Comparison of ENCODE assay signal across 20 cellular contexts in genomic region chr11:117187007-117187406, GRCh38. TPM values are rescaled to one million over a fixed set of nuclear protein-coding genes. Genes with fewer than 3 reads are reported as not detected.
DNase-seq lines count a peak whose midpoint lies in the region; ATAC-seq, FAIRE-seq and TF ChIP-seq lines count a peak whose summit lies in the region.
"Had no signal": no experiment of that assay in that cellular context is flagged by ENCODE, and none has a peak within 500 bp of the region (broad histone marks: within the 10 kb centered on the region; RNA-seq: fewer than 3 reads in every experiment).

No MANE protein-coding gene starts in this region.

- peaks cover 3% of the 10 kb centered on the region for H3K4me1 Mint-ChIP-seq in astrocyte (ENCODE audit: low read depth, unreplicated experiment)
- H3K4me1 Mint-ChIP-seq in type B pancreatic cell (ENCODE audit: unreplicated experiment): peaks cover 10% of the 10 kb centered on the region

- peak; percentile 7 for DNase-seq in Right ventricle myocardium inferior (ENCODE audit: missing footprints)
- DNase-seq in left ventricle myocardium inferior: no peak
- DNase-seq in astrocyte (ENCODE audit: low read depth): no peak
- peak; percentile 53 for DNase-seq in type B pancreatic cell (ENCODE audit: extremely low spot score, unreplicated experiment)
- no peak for DNase-seq in activated naive CD4-positive, alpha-beta T cell treated with Interleukin-2 at 50 U/mL for 16 hours
- DNase-seq in prostate gland (ENCODE audit: low spot score): no peak
- no peak for DNase-seq in globus pallidus (ENCODE audit: low spot score)
- DNase-seq: activated CD4-positive, alpha-beta T cell treated with anti-CD3 and anti-CD28 coated beads for 1 hour; Caco-2; cerebellar nuclear complex; foreskin melanocyte; KBM-7; mesenchymal stem cell; NCI-H1048; NCI-H2171; stimulated activated naive CD4-positive, alpha-beta T cell treated with Interleukin-2 at 50 U/mL for 16 hours; T-helper 2 cell had no signal

- H3K27ac Mint-ChIP-seq in astrocyte (ENCODE audit: unreplicated experiment): peak overlapping the region; percentile 41
- H3K27ac Mint-ChIP-seq in type B pancreatic cell: no peak overlapping the region

- H2AFZ ChIP-seq in astrocyte (ENCODE audit: low read depth, low read length): no peak overlapping the region

- no peak for TF ChIP-seq CTCF in left ventricle myocardium inferior (IDR thresholded peaks at IDR 0.05; ENCODE audit: borderline replicate concordance)
- no peak for TF ChIP-seq CTCF in astrocyte (IDR thresholded peaks at IDR 0.05; ENCODE audit: insufficient read depth, low read depth, low read length)
- no peak for TF ChIP-seq CTCF in type B pancreatic cell (conservative IDR thresholded peaks at IDR 0.05)
- no peak for TF ChIP-seq CTCF in prostate gland (IDR thresholded peaks at IDR 0.05)

- H3K79me2 ChIP-seq in astrocyte (ENCODE audit: insufficient read depth, low read length): no peaks in the 10 kb centered on the region

- H3K27me3 Mint-ChIP-seq in astrocyte (ENCODE audit: low read depth, unreplicated experiment) (no peaks in the 10 kb centered on the region), type B pancreatic cell (no peaks in the 10 kb centered on the region)

- TF ChIP-seq POLR2A in prostate gland (IDR thresholded peaks at IDR 0.05): no peak

- peaks cover 34% of the 10 kb centered on the region for H3K36me3 Mint-ChIP-seq in astrocyte (ENCODE audit: low read depth, unreplicated experiment)
- H3K36me3 Mint-ChIP-seq in type B pancreatic cell: peaks cover 23% of the 10 kb centered on the region

- H3K9me3 Mint-ChIP-seq in astrocyte (ENCODE audit: unreplicated experiment) (no peaks in the 10 kb centered on the region), type B pancreatic cell (no peaks in the 10 kb centered on the region)

- H3K27ac ChIP-seq in left ventricle myocardium inferior (replicated peaks) (no peak overlapping the region), astrocyte (ENCODE audit: low read depth, low read length) (no peak overlapping the region), prostate gland (peak overlapping the region in 1 of 2 donors; percentile 98)

- H3K9ac ChIP-seq in astrocyte (ENCODE audit: low read length) (no peak overlapping the region), mucosa of stomach (ENCODE audit: low read length) (peak overlapping the region; percentile 48)

- H3K27me3 ChIP-seq in left ventricle myocardium inferior (ENCODE audit: low read depth) (no peaks in the 10 kb centered on the region), astrocyte (ENCODE audit: insufficient read depth, low read length) (no peaks in the 10 kb centered on the region), mucosa of stomach (ENCODE audit: control insufficient read depth, insufficient read depth, low read length) (no peaks in the 10 kb centered on the region), prostate gland (replicated peaks; ENCODE audit: insufficient read depth) (no peaks in the 10 kb centered on the region)

- H3K9me3 ChIP-seq in left ventricle myocardium inferior (replicated peaks) (no peaks in the 10 kb centered on the region), astrocyte (ENCODE audit: insufficient read depth, low read depth, low read length) (no peaks in the 10 kb centered on the region), mucosa of stomach (ENCODE audit: control insufficient read depth, low read length) (no peaks in the 10 kb centered on the region), prostate gland (no peaks in the 10 kb centered on the region)
- H3K9me3 ChIP-seq: Caco-2 had no signal

- no peaks in the 10 kb centered on the region for H4K20me1 ChIP-seq in astrocyte (ENCODE audit: insufficient read depth, low read length)

- H3K36me3 ChIP-seq in left ventricle myocardium inferior: peaks cover 88% of the 10 kb centered on the region
- H3K36me3 ChIP-seq in astrocyte (ENCODE audit: insufficient read depth, low read length): peaks cover 18% of the 10 kb centered on the region
- H3K36me3 ChIP-seq in mucosa of stomach (ENCODE audit: control insufficient read depth, insufficient read depth, low read length): peaks cover 29% of the 10 kb centered on the region
- peaks cover 14 to 29% of the 10 kb centered on the region in 2 donors for H3K36me3 ChIP-seq in prostate gland

- H3K4me3 Mint-ChIP-seq in astrocyte (ENCODE audit: unreplicated experiment): peak overlapping the region; percentile 20
- H3K4me3 Mint-ChIP-seq in type B pancreatic cell: no peak overlapping the region

- FAIRE-seq in astrocyte (lab: Jason Lieb, UNC): no peak
- FAIRE-seq: endothelial cell of umbilical vein, urothelium cell line had no signal

- H3K4me3 ChIP-seq in left ventricle myocardium inferior (no peak overlapping the region), astrocyte (ENCODE audit: insufficient read depth, low read depth, low read length) (no peak overlapping the region), mucosa of stomach (ENCODE audit: low read length) (no peak overlapping the region), prostate gland (no peak overlapping the region)

- no peak overlapping the region for H3K4me2 ChIP-seq in astrocyte (ENCODE audit: low read length)

- no peaks in the 10 kb centered on the region for H3K4me1 ChIP-seq in left ventricle myocardium inferior
- H3K4me1 ChIP-seq in astrocyte (ENCODE audit: insufficient read depth, low read length): no peaks in the 10 kb centered on the region
- peaks cover 68% of the 10 kb centered on the region for H3K4me1 ChIP-seq in mucosa of stomach (ENCODE audit: control insufficient read depth, insufficient read depth, low read length)
- peaks cover 5% of the 10 kb centered on the region for H3K4me1 ChIP-seq in prostate gland (replicated peaks)

- ATAC-seq in Right ventricle myocardium inferior: no peak

- WGBS in prostate gland: 62% methylated on average over 6 of the region's 6 CpGs

- intact Hi-C loops in Right ventricle myocardium inferior (cut with DNase I) (no loop called here), left ventricle myocardium inferior (cut with micrococcal nuclease) (no loop called here), prostate gland (cut with DNase I) (no loop called here)

RNA-seq across cellular contexts. Expression of gene SIDT2, which starts 8.5 kb away (rescaled TPM):
- total RNA-seq in Right ventricle myocardium inferior (26.1 TPM), left ventricle myocardium inferior (23.5 TPM), astrocyte (54.8 and 55.8 TPM in 2 replicates), type B pancreatic cell (ENCODE audit: low replicate concordance) (53.1 and 62.0 TPM in 2 replicates), prostate gland (100 to 1,000 TPM in 1 of 2 donors, 10 to 100 TPM in 1; 69.5 to 144 TPM)

RNA-seq across cellular contexts. Expression of gene TAGLN, which starts 12.2 kb away (rescaled TPM):
- 122 TPM for total RNA-seq in Right ventricle myocardium inferior
- 113 TPM for total RNA-seq in left ventricle myocardium inferior
- total RNA-seq in astrocyte: 3,676 and 4,004 TPM in 2 replicates
- total RNA-seq in type B pancreatic cell (ENCODE audit: low replicate concordance): 97.9 and 106 TPM in 2 replicates
- 1,000 to 10,000 TPM; 2,153 to 2,440 TPM for total RNA-seq in prostate gland

RNA-seq across cellular contexts. Expression of gene PAFAH1B2, which starts 42.9 kb away (rescaled TPM):
- total RNA-seq in Right ventricle myocardium inferior: 52.3 TPM
- 51.5 TPM for total RNA-seq in left ventricle myocardium inferior
- total RNA-seq in astrocyte: 139 and 142 TPM in 2 replicates
- total RNA-seq in type B pancreatic cell (ENCODE audit: low replicate concordance): 94.5 and 101 TPM in 2 replicates
- total RNA-seq in prostate gland: 100 to 1,000 TPM in 1 of 2 donors, 10 to 100 TPM in 1; 72.5 to 126 TPM

RNA-seq across cellular contexts. Expression of gene PCSK7, which starts 44.9 kb away (rescaled TPM):
- total RNA-seq in Right ventricle myocardium inferior: 26.7 TPM
- 24.0 TPM for total RNA-seq in left ventricle myocardium inferior
- 43.6 and 53.3 TPM in 2 replicates for total RNA-seq in astrocyte
- 54.6 and 61.1 TPM in 2 replicates for total RNA-seq in type B pancreatic cell (ENCODE audit: low replicate concordance)
- total RNA-seq in prostate gland: 10 to 100 TPM; 38.5 to 45.7 TPM

RNA-seq across cellular contexts. Expression of gene RNF214, which starts 45.5 kb away (rescaled TPM):
- 17.3 TPM for total RNA-seq in Right ventricle myocardium inferior
- total RNA-seq in left ventricle myocardium inferior: 21.1 TPM
- 20.7 and 23.6 TPM in 2 replicates for total RNA-seq in astrocyte
- 29.0 and 34.7 TPM in 2 replicates for total RNA-seq in type B pancreatic cell (ENCODE audit: low replicate concordance)
- total RNA-seq in prostate gland: 10 to 100 TPM in 1 of 2 donors, 1 to 10 TPM in 1; 9.4 to 24.8 TPM

Comparison
In these comparisons a context has a peak if more than half of its experiments do, and no peak if none do; other contexts are left out.
1. DNase-seq: peak in Right ventricle myocardium inferior (single experiment) and type B pancreatic cell (single experiment); none in left ventricle myocardium inferior (single experiment), astrocyte (single experiment), activated naive CD4-positive, alpha-beta T cell treated with Interleukin-2 at 50 U/mL for 16 hours (single experiment), prostate gland (single experiment) and globus pallidus (single experiment).
2. RNA of gene TAGLN, which starts 12.2 kb away (total RNA-seq): 3,676 to 4,004 TPM in astrocyte and 2,153 to 2,440 TPM in prostate gland; 122 TPM in Right ventricle myocardium inferior (single experiment), 113 TPM in left ventricle myocardium inferior (single experiment) and 97.9 to 106 TPM in type B pancreatic cell; every median in the first group is over 10 times any median in the second.